ENCODE assay signal across 27 cellular contexts in the genomic region with DNA sequence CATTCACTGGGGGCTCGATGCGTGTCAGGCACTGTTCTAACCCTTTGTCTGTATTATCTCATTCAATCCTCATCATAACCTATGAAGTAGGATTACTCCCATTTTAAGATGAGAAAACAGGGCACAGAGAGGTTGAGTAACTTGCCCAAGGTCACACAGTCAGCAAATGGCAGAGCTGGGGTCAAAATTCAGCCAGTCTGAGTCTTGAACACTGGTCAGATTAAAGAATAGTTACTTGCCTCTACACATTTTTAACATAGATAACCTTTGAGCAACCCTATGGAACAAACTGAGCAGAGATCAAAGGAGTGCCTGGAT.
"Had no signal": no experiment of that assay in that cellular context is flagged by ENCODE, and none has a peak within 500 bp of the region (broad histone marks: within the 10 kb centered on the region; RNA-seq: fewer than 3 reads in every experiment).

No MANE protein-coding gene starts in this region.

- H3K27me3 ChIP-seq: dorsolateral prefrontal cortex, gastrocnemius medialis had no signal

- ATAC-seq: effector memory CD8-positive, alpha-beta T cell; esophagus mucosa; gastrocnemius medialis; gastroesophageal sphincter; heart left ventricle; heart right ventricle had no signal

- H3K4me3 ChIP-seq: colonic mucosa, coronary artery, dorsolateral prefrontal cortex, esophagus muscularis mucosa, esophagus squamous epithelium, gastrocnemius medialis, gastroesophageal sphincter, heart left ventricle, heart right ventricle had no signal

- FAIRE-seq: colon, endometrium, endothelial cell of umbilical vein, frontal cortex had no signal

- H3K36me3 ChIP-seq: colonic mucosa, esophagus muscularis mucosa, esophagus squamous epithelium, gastrocnemius medialis, gastroesophageal sphincter, heart left ventricle, heart right ventricle had no signal

- DNase-seq: colonic mucosa; cortex of kidney; dermis blood vessel endothelial cell; dorsolateral prefrontal cortex; effector CD4-positive, alpha-beta T cell; effector CD8-positive, alpha-beta T cell; effector memory CD4-positive, alpha-beta T cell; effector memory CD8-positive, alpha-beta T cell; endodermal cell; esophagus squamous epithelium; foreskin fibroblast; foreskin keratinocyte; foreskin melanocyte; gastrocnemius medialis; glutamatergic neuron; head of caudate nucleus; heart left ventricle; heart right ventricle had no signal

- H3K27ac ChIP-seq: colonic mucosa, coronary artery, dorsolateral prefrontal cortex, epithelial cell of prostate, esophagus muscularis mucosa, esophagus squamous epithelium, foreskin keratinocyte, gastrocnemius medialis, gastroesophageal sphincter, heart left ventricle, heart right ventricle had no signal

- H3K4me1 ChIP-seq: colonic mucosa, esophagus muscularis mucosa, esophagus squamous epithelium, foreskin keratinocyte, gastrocnemius medialis, gastroesophageal sphincter, heart left ventricle, heart right ventricle had no signal

- H3K9me3 ChIP-seq: colonic mucosa, esophagus muscularis mucosa, gastrocnemius medialis, gastroesophageal sphincter, heart left ventricle had no signal
